ENCODE assay signal across 8 cellular contexts in genomic region chr6:153947817-153948447, GRCh38.
DNase-seq lines count a peak whose midpoint lies in the region; ATAC-seq and TF ChIP-seq lines count a peak whose summit lies in the region.

No MANE protein-coding gene starts in this region.

- CTCF ChIA-PET in PC-3 (lab: Charles Lee), result no interaction called here

- DNase-seq in activated naive CD8-positive, alpha-beta T cell treated with anti-CD3 and anti-CD28 coated beads, Interleukin-2, amount 50 U/mL, for 24 hours, result peak; percentile 1
- DNase-seq in activated naive CD8-positive, alpha-beta T cell treated with anti-CD3 and anti-CD28 coated beads for 36 hours, result no peak
- DNase-seq in H9, result peak; percentile 44
- peak; percentile 60 for DNase-seq in PC-3
- no peak for DNase-seq in esophagus squamous epithelium (lab: John Stamatoyannopoulos, UW)
- DNase-seq in renal cortical epithelial cell (ENCODE audit: low read depth), result peak; percentile 26
- no peak for DNase-seq in epidermal melanocyte (ENCODE audit: insufficient read length, low spot score)
- no peak for DNase-seq in activated naive CD4-positive, alpha-beta T cell (lab: John Stamatoyannopoulos, UW)

- no peak overlapping the region for H2BK20ac ChIP-seq in H9 (ENCODE audit: low read depth, low read length, poor library complexity, severe bottlenecking)

- no peak overlapping the region for H2AK5ac ChIP-seq in H9 (ENCODE audit: insufficient read length, low read length)

- H3K9ac ChIP-seq in H9 (ENCODE audit: extremely low read depth, insufficient read length, low read length), result no peak overlapping the region
- H3K9ac ChIP-seq in PC-3 (ENCODE audit: low read length), result no peak overlapping the region

- H3K36me3 Mint-ChIP-seq in activated naive CD8-positive, alpha-beta T cell treated with anti-CD3 and anti-CD28 coated beads, Interleukin-2, amount 50 U/mL, for 24 hours (ENCODE audit: low read depth), result no peaks in the 10 kb centered on the region
- no peaks in the 10 kb centered on the region for H3K36me3 Mint-ChIP-seq in activated naive CD8-positive, alpha-beta T cell treated with anti-CD3 and anti-CD28 coated beads for 36 hours
- H3K36me3 Mint-ChIP-seq in H9 (ENCODE audit: insufficient read depth in 1 of 3, low read depth in 3 of 3), result no peaks in the 10 kb centered on the region

- H3K4me2 ChIP-seq in H9 (ENCODE audit: insufficient read depth, insufficient read length, low read length), result no peak overlapping the region
- no peak overlapping the region for H3K4me2 ChIP-seq in PC-3 (ENCODE audit: low read length)

- no peak overlapping the region for H3K27ac Mint-ChIP-seq in activated naive CD8-positive, alpha-beta T cell treated with anti-CD3 and anti-CD28 coated beads, Interleukin-2, amount 50 U/mL, for 24 hours
- no peak overlapping the region for H3K27ac Mint-ChIP-seq in activated naive CD8-positive, alpha-beta T cell treated with anti-CD3 and anti-CD28 coated beads for 36 hours
- peak overlapping the region in 1 of 3 experiments; percentile 61; a peak in 1 of 7 replicates for H3K27ac Mint-ChIP-seq in H9

- TF ChIP-seq POLR2A in esophagus squamous epithelium (IDR thresholded peaks at IDR 0.05), result no peak

- TF ChIP-seq CTCF in H9 (conservative IDR thresholded peaks at IDR 0.05) (peak; percentile 97), PC-3 (conservative IDR thresholded peaks at IDR 0.05; ENCODE audit: low read depth, low read length) (peak; percentile 88), esophagus squamous epithelium (IDR thresholded peaks at IDR 0.05) (peak in 5 of 6 experiments; percentile 17 to 54 (median 47))

- H2BK5ac ChIP-seq in H9 (ENCODE audit: insufficient read length, low read length), result no peak overlapping the region

- H3K23ac ChIP-seq in H9 (ENCODE audit: insufficient read length, low read depth, low read length), result no peak overlapping the region

- H2BK15ac ChIP-seq in H9 (ENCODE audit: low read depth, low read length), result no peak overlapping the region

- intact Hi-C loops in PC-3 (cut with micrococcal nuclease) (no loop called here), esophagus squamous epithelium (cut with DNase I) (no loop called here)

- H3K4me1 ChIP-seq in H9 (ENCODE audit: insufficient read depth, low read length), result 0 out of 2 replicates have a peak, but pooled peaks cover 4% of the 10 kb centered on the region
- H3K4me1 ChIP-seq in PC-3 (ENCODE audit: insufficient read depth, low read length), result no peaks in the 10 kb centered on the region
- no peaks in the 10 kb centered on the region for H3K4me1 ChIP-seq in esophagus squamous epithelium

- no peak overlapping the region for H4K91ac ChIP-seq in H9 (ENCODE audit: insufficient read length, low read depth, low read length)

- no peaks in the 10 kb centered on the region for H3K36me3 ChIP-seq in PC-3 (ENCODE audit: low read depth, low read length)
- H3K36me3 ChIP-seq in esophagus squamous epithelium, result no peaks in the 10 kb centered on the region

- H4K8ac ChIP-seq in H9 (replicated peaks; ENCODE audit: insufficient read length, low read depth, low read length), result no peak overlapping the region

- no peak overlapping the region for H3K14ac ChIP-seq in H9 (ENCODE audit: insufficient read depth, low read length)

- no peak overlapping the region for H4K5ac ChIP-seq in H9 (ENCODE audit: insufficient read length, low read depth, low read length)

- no peak overlapping the region for H3K56ac ChIP-seq in H9 (ENCODE audit: insufficient read length, low read depth, low read length)

- no peaks in the 10 kb centered on the region for H3K9me2 ChIP-seq in PC-3 (replicated peaks; ENCODE audit: low read length)

- no peaks in the 10 kb centered on the region for H4K20me1 ChIP-seq in H9 (ENCODE audit: control insufficient read depth, insufficient read depth, insufficient read length)
- no peaks in the 10 kb centered on the region for H4K20me1 ChIP-seq in PC-3 (ENCODE audit: low read length)

- no peaks in the 10 kb centered on the region for H3F3A ChIP-seq in PC-3 (ENCODE audit: low read length, unreplicated experiment)

- H3K23me2 ChIP-seq in H9 (ENCODE audit: insufficient read length, low read depth, low read length, poor library complexity, severe bottlenecking), result no peaks in the 10 kb centered on the region

- H3K9me3 ChIP-seq in H9 (ENCODE audit: control insufficient read depth, low read depth, low read length) (no peaks in the 10 kb centered on the region), PC-3 (ENCODE audit: low read length) (no peaks in the 10 kb centered on the region), esophagus squamous epithelium (no peaks in the 10 kb centered on the region)

- no peak overlapping the region for H3T11ph ChIP-seq in H9 (ENCODE audit: low read length)

- H3K27me3 ChIP-seq in H9 (ENCODE audit: insufficient read depth, low read length) (no peaks in the 10 kb centered on the region), PC-3 (ENCODE audit: low read length) (peaks cover 17% of the 10 kb centered on the region), esophagus squamous epithelium (no peaks in the 10 kb centered on the region)

- POLR2A ChIA-PET in PC-3 (lab: Charles Lee; ENCODE audit: unreplicated experiment), result no interaction called here

- H2BK120ac ChIP-seq in H9 (ENCODE audit: low read depth, low read length, poor library complexity, severe bottlenecking), result no peak overlapping the region

- H2AFZ ChIP-seq in H9 (ENCODE audit: low read length) (peak overlapping the region; percentile 88), PC-3 (ENCODE audit: low read length) (no peak overlapping the region)

- H3K79me1 ChIP-seq in H9 (ENCODE audit: insufficient read depth, low read depth, low read length, poor library complexity, severe bottlenecking), result no peaks in the 10 kb centered on the region

- peaks cover 2% of the 10 kb centered on the region for H3K27me3 Mint-ChIP-seq in activated naive CD8-positive, alpha-beta T cell treated with anti-CD3 and anti-CD28 coated beads, Interleukin-2, amount 50 U/mL, for 24 hours
- H3K27me3 Mint-ChIP-seq in activated naive CD8-positive, alpha-beta T cell treated with anti-CD3 and anti-CD28 coated beads for 36 hours, result peaks cover 13% of the 10 kb centered on the region
- H3K27me3 Mint-ChIP-seq in H9 (ENCODE audit: low read depth), result no peaks in the 10 kb centered on the region

- H3K4me3 ChIP-seq in PC-3 (ENCODE audit: low read length) (no peak overlapping the region), esophagus squamous epithelium (no peak overlapping the region)

- no peak overlapping the region for H3K27ac ChIP-seq in H9 (ENCODE audit: insufficient read length, low read depth, low read length)
- H3K27ac ChIP-seq in PC-3 (ENCODE audit: low read length), result no peak overlapping the region
- H3K27ac ChIP-seq in esophagus squamous epithelium, result no peak overlapping the region

- H3K4ac ChIP-seq in H9 (ENCODE audit: low read depth, low read length), result no peak overlapping the region

- no peaks in the 10 kb centered on the region for H3K79me2 ChIP-seq in H9 (ENCODE audit: insufficient read depth, low read length)
- no peaks in the 10 kb centered on the region for H3K79me2 ChIP-seq in PC-3 (ENCODE audit: low read length)

- BruUV-seq in PC-3 (replicated peaks; lab: Mats Ljungman, UMichigan), result no TSS peak

- H3K9me3 Mint-ChIP-seq in activated naive CD8-positive, alpha-beta T cell treated with anti-CD3 and anti-CD28 coated beads, Interleukin-2, amount 50 U/mL, for 24 hours, result no peaks in the 10 kb centered on the region
- no peaks in the 10 kb centered on the region for H3K9me3 Mint-ChIP-seq in activated naive CD8-positive, alpha-beta T cell treated with anti-CD3 and anti-CD28 coated beads for 36 hours
- no peaks in the 10 kb centered on the region for H3K9me3 Mint-ChIP-seq in H9

- WGBS in H9 (ENCODE audit: extremely low coverage, insufficient read length, low lambda C conversion rate), result no CpG with 5 or more reads among the region's 5 CpGs
- 16 to 17% methylated on average over 5 of the region's 5 CpGs for WGBS in esophagus squamous epithelium, 2 donors

- no peak overlapping the region for H3K18ac ChIP-seq in H9 (ENCODE audit: insufficient read length, low read depth, low read length)

- H3K4me1 Mint-ChIP-seq in activated naive CD8-positive, alpha-beta T cell treated with anti-CD3 and anti-CD28 coated beads, Interleukin-2, amount 50 U/mL, for 24 hours, result no peaks in the 10 kb centered on the region
- H3K4me1 Mint-ChIP-seq in activated naive CD8-positive, alpha-beta T cell treated with anti-CD3 and anti-CD28 coated beads for 36 hours, result no peaks in the 10 kb centered on the region
- H3K4me1 Mint-ChIP-seq in H9, result peaks cover 9 to 16% of the 10 kb centered on the region in 2 experiments

- no peak overlapping the region for H2BK12ac ChIP-seq in H9 (ENCODE audit: insufficient read length, low read depth, low read length)

- ATAC-seq in activated naive CD8-positive, alpha-beta T cell treated with anti-CD3 and anti-CD28 coated beads, Interleukin-2, amount 50 U/mL, for 24 hours, result no peak
- no peak for ATAC-seq in PC-3

- H3K4me3 Mint-ChIP-seq in activated naive CD8-positive, alpha-beta T cell treated with anti-CD3 and anti-CD28 coated beads, Interleukin-2, amount 50 U/mL, for 24 hours, result no peak overlapping the region
- no peak overlapping the region for H3K4me3 Mint-ChIP-seq in activated naive CD8-positive, alpha-beta T cell treated with anti-CD3 and anti-CD28 coated beads for 36 hours
- no peak overlapping the region for H3K4me3 Mint-ChIP-seq in H9

Comparison
In these comparisons a context has a peak if more than half of its experiments do, and no peak if none do; other contexts are left out.
1. DNase-seq: peak in activated naive CD8-positive, alpha-beta T cell treated with anti-CD3 and anti-CD28 coated beads, Interleukin-2, amount 50 U/mL, for 24 hours (single experiment), H9 (single experiment), PC-3 (single experiment) and renal cortical epithelial cell (single experiment); none in activated naive CD8-positive, alpha-beta T cell treated with anti-CD3 and anti-CD28 coated beads for 36 hours (single experiment), esophagus squamous epithelium (single experiment), epidermal melanocyte (single experiment) and activated naive CD4-positive, alpha-beta T cell (0 of 4).
2. CTCF ChIP-seq: peak in every context shown above with its lines; median percentile 97 in H9; 88 in PC-3; 47 in esophagus squamous epithelium.